In genomic region chr22:19759994-19760651, GRCh38 we compare ENCODE assay signal across 10 cellular contexts. TPM values are rescaled to one million over a fixed set of nuclear protein-coding genes. Genes with fewer than 3 reads are reported as not detected.
DNase-seq lines count a peak whose midpoint lies in the region; ATAC-seq and TF ChIP-seq lines count a peak whose summit lies in the region.
"Had no signal": no experiment of that assay in that cellular context is flagged by ENCODE, and none has a peak within 500 bp of the region (broad histone marks: within the 10 kb centered on the region; RNA-seq: fewer than 3 reads in every experiment).

No MANE protein-coding gene starts in this region.

- H3K27me3 ChIP-seq in breast epithelium (peaks cover 5 to 33% of the 10 kb centered on the region in 2 donors), upper lobe of right lung (peaks cover 90% of the 10 kb centered on the region)

- intact Hi-C loops in breast epithelium (cut with DNase I; ENCODE audit: low total_unique reads) (no loop called here), MCF 10A (cut with micrococcal nuclease) (no loop called here), upper lobe of right lung (cut with DNase I) (no loop called here)

- no peak overlapping the region for H3K27ac Mint-ChIP-seq in MCF 10A (ENCODE audit: low read depth, unreplicated experiment)
- peak overlapping the region; percentile 37; the same call in 1 of the 2 replicates for H3K27ac Mint-ChIP-seq in WTC11

- no peak overlapping the region for H3K27ac ChIP-seq in breast epithelium
- no peak overlapping the region for H3K27ac ChIP-seq in upper lobe of right lung

- no peak overlapping the region for H3K4me3 Mint-ChIP-seq in MCF 10A (ENCODE audit: unreplicated experiment)
- peak overlapping the region; percentile 67 for H3K4me3 Mint-ChIP-seq in WTC11

- no peaks in the 10 kb centered on the region for H3K36me3 ChIP-seq in breast epithelium
- H3K36me3 ChIP-seq in upper lobe of right lung = no peaks in the 10 kb centered on the region

- H3K4me1 ChIP-seq in breast epithelium = peaks cover 5 to 7% of the 10 kb centered on the region in 2 donors
- peaks cover 22% of the 10 kb centered on the region for H3K4me1 ChIP-seq in upper lobe of right lung

- CTCF ChIA-PET in MCF 10A (lab: Yijun Ruan, JAX) (interaction anchor here (0.6 to 0.8 kb wide), 2 partner anchors 17 to 19 kb away, joined by 3 to 5 read pairs; no protein-coding TSS in a partner anchor), WTC11 (lab: Charles Lee) (interaction anchor here (0.7 kb wide), 1 partner anchor 36 kb away, joined by 3 read pairs; the partner anchor contains the start of gene GP1BB)

- peaks cover 9% of the 10 kb centered on the region for H3K4me1 Mint-ChIP-seq in MCF 10A (ENCODE audit: insufficient read depth, unreplicated experiment)
- H3K4me1 Mint-ChIP-seq in WTC11 = peaks cover 41% of the 10 kb centered on the region

- H3K27me3 Mint-ChIP-seq in MCF 10A (ENCODE audit: insufficient read depth, unreplicated experiment) (peaks cover 16% of the 10 kb centered on the region), WTC11 (ENCODE audit: low read depth) (peaks cover 90% of the 10 kb centered on the region)

- TF ChIP-seq CTCF in breast epithelium (IDR thresholded peaks at IDR 0.05) (no peak), MCF 10A (IDR thresholded peaks at IDR 0.05; ENCODE audit: unreplicated experiment) (no peak), WTC11 (IDR thresholded peaks at IDR 0.05) (no peak), upper lobe of right lung (IDR thresholded peaks at IDR 0.05) (no peak)

- peaks cover 6% of the 10 kb centered on the region for H3K36me3 Mint-ChIP-seq in MCF 10A (ENCODE audit: insufficient read depth, unreplicated experiment)
- no peaks in the 10 kb centered on the region for H3K36me3 Mint-ChIP-seq in WTC11

- ATAC-seq in WTC11 (no peak), upper lobe of right lung (no peak), HG03378 (IDR thresholded peaks at IDR 0.05; ENCODE audit: unreplicated experiment) (no peak)

- no TSS peak for BruUV-seq in MCF 10A (replicated peaks; lab: Mats Ljungman, UMichigan)

- H3K4me3 ChIP-seq in breast epithelium (peak overlapping the region; percentile 17 to 69 (median 45)), upper lobe of right lung (peak overlapping the region; percentile 21)

- POLR2A ChIA-PET in MCF 10A (lab: Yijun Ruan, JAX) = no interaction called here
- POLR2A ChIA-PET in WTC11 (lab: Charles Lee) = no interaction called here

- H3K9me3 ChIP-seq in breast epithelium (no peaks in the 10 kb centered on the region), upper lobe of right lung (no peaks in the 10 kb centered on the region)

- no peak for TF ChIP-seq POLR2A in breast epithelium (IDR thresholded peaks at IDR 0.05)

- DNase-seq in breast epithelium (ENCODE audit: low spot score in 2 of 2) = no peak
- no peak for DNase-seq in MCF 10A (ENCODE audit: unreplicated experiment)
- DNase-seq in WTC11 (ENCODE audit: low spot score) = no peak
- peak; percentile 58 for DNase-seq in iPS-NIHi11 (ENCODE audit: low spot score)
- DNase-seq in upper lobe of right lung = no peak
- no peak for DNase-seq in RKO (ENCODE audit: low spot score)
- DNase-seq in amniotic stem cell (lab: John Stamatoyannopoulos, UW) = no peak
- DNase-seq: DMS153; stimulated activated CD4-positive, alpha-beta T cell treated with anti-CD3 and anti-CD28 coated beads, Interleukin-4, amount 100 ng/mL, for 24 hours had no signal

- H3K9me3 Mint-ChIP-seq in MCF 10A (ENCODE audit: unreplicated experiment) (no peaks in the 10 kb centered on the region), WTC11 (no peaks in the 10 kb centered on the region)

TF ChIP-seq in WTC11, 78 proteins besides CTCF, POLR2A, EP300 and RAD21:
- TF ChIP-seq KAT7 (CRISPR knock-in tag; IDR thresholded peaks at IDR 0.05; ENCODE audit: borderline replicate concordance) (no peak), IRF2 (CRISPR knock-in tag; IDR thresholded peaks at IDR 0.05; ENCODE audit: borderline replicate concordance, low read depth) (no peak), OVOL2 (CRISPR knock-in tag; IDR thresholded peaks at IDR 0.05; ENCODE audit: borderline replicate concordance) (no peak), ZNF423 (CRISPR knock-in tag; IDR thresholded peaks at IDR 0.05) (peak; percentile 45; the same call in 1 of the 2 replicates)
- TF ChIP-seq, protein P1, sequence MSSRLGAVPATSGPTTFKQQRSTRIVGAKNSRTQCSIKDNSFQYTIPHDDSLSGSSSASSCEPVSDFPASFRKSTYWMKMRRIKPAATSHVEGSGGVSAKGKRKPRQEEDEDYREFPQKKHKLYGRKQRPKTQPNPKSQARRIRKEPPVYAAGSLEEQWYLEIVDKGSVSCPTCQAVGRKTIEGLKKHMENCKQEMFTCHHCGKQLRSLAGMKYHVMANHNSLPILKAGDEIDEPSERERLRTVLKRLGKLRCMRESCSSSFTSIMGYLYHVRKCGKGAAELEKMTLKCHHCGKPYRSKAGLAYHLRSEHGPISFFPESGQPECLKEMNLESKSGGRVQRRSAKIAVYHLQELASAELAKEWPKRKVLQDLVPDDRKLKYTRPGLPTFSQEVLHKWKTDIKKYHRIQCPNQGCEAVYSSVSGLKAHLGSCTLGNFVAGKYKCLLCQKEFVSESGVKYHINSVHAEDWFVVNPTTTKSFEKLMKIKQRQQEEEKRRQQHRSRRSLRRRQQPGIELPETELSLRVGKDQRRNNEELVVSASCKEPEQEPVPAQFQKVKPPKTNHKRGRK (CRISPR knock-in tag; IDR thresholded peaks at IDR 0.05; ENCODE audit: borderline replicate concordance) = peak; percentile 90; the same call in 1 of the 2 replicates

RNA-seq across cellular contexts. Expression of gene TBX1, which starts 0.5 kb away (rescaled TPM):
- 1 to 10 TPM in 2 of 3 donors, under 1 TPM in 1; 0.96 to 9.2 (median 2.9) TPM for total RNA-seq in breast epithelium
- not detected in 2 replicates for total RNA-seq in MCF 10A (2022)
- total RNA-seq in WTC11 (2021) = 7.9 to 12.8 TPM (median 9.3 TPM) in 3 replicates
- total RNA-seq in upper lobe of right lung = 15.4 TPM

RNA-seq across cellular contexts. Expression of gene GP1BB, which starts 36.8 kb away (rescaled TPM):
- total RNA-seq in breast epithelium (1 to 10 TPM; 1.3 to 6.2 (median 2.9) TPM), MCF 10A (2022) (0.37 and 0.83 TPM in 2 replicates), WTC11 (2021) (1.4 to 4.3 TPM (median 3.3 TPM) in 3 replicates), upper lobe of right lung (1.3 TPM)

RNA-seq across cellular contexts. Expression of gene SEPTIN5, which starts 45.8 kb away (rescaled TPM):
- 10 to 100 TPM in 2 of 3 donors, 1 to 10 TPM in 1; 5.4 to 33.8 (median 18.4) TPM for total RNA-seq in breast epithelium
- total RNA-seq in MCF 10A (2022) = 2.0 and 3.5 TPM in 2 replicates
- 12.6 to 22.4 TPM (median 15.2 TPM) in 3 replicates for total RNA-seq in WTC11 (2021)
- 11.5 TPM for total RNA-seq in upper lobe of right lung
